10 cellular contexts compared by ENCODE assay signal in genomic region chr3:30984855-30985793, GRCh38.
DNase-seq lines count a peak whose midpoint lies in the region; ATAC-seq and FAIRE-seq lines count a peak whose summit lies in the region.
"Had no signal": no experiment of that assay in that cellular context is flagged by ENCODE, and none has a peak within 500 bp of the region (broad histone marks: within the 10 kb centered on the region; RNA-seq: fewer than 3 reads in every experiment).

No MANE protein-coding gene starts in this region.

- no peak for DNase-seq in GM18507 (ENCODE audit: extremely low spot score, insufficient read length, low read depth)
- DNase-seq in iris pigment epithelial cell (ENCODE audit: low read depth): peak; percentile 24
- DNase-seq in NCI-H2171 treated with DMSO at 0.1 percent for 48 hours (lab: John Stamatoyannopoulos, UW): no peak
- DNase-seq in stimulated activated CD4-positive, alpha-beta T cell treated with anti-CD3 and anti-CD28 coated beads, Interleukin-4, amount 100 ng/mL, for 1 hour: no peak
- DNase-seq in substantia nigra (lab: John Stamatoyannopoulos, UW): no peak
- DNase-seq: natural killer cell, T-cell had no signal

- no peaks in the 10 kb centered on the region for H3K36me3 ChIP-seq in KOPT-K1 (ENCODE audit: insufficient read depth, low read length)

- peak; percentile 83 for FAIRE-seq in GM18507 (lab: Jason Lieb, UNC)

- H3K9me3 ChIP-seq in KOPT-K1 (ENCODE audit: insufficient read depth, low read length, poor library complexity, severe bottlenecking): no peaks in the 10 kb centered on the region

- ATAC-seq in GM21825 (IDR thresholded peaks at IDR 0.05; ENCODE audit: unreplicated experiment) (peak; percentile 82), HG03565 (IDR thresholded peaks at IDR 0.05; ENCODE audit: unreplicated experiment) (no peak)
- ATAC-seq: natural killer cell, T-cell had no signal

- peak overlapping the region; percentile 9 for H3K27ac ChIP-seq in KOPT-K1 (ENCODE audit: low read depth, low read length, poor library complexity, severe bottlenecking)
- no peak overlapping the region for H3K27ac ChIP-seq in substantia nigra (ENCODE audit: low read depth, low read length, poor library complexity, severe bottlenecking)
